Comparison of ENCODE assay signal across 1 cellular context in genomic region chr7:7808156-7808555, GRCh38.
TF ChIP-seq lines count a peak whose summit lies in the region.

No MANE protein-coding gene starts in this region.

TF ChIP-seq in K562, 482 proteins besides CTCF, POLR2A, EP300 and RAD21 (continued from another document):
- TF ChIP-seq ZNF639 (CRISPR knock-in tag; conservative IDR thresholded peaks at IDR 0.05 in 1 of 2, IDR thresholded peaks at IDR 0.05 in 1 of 2) (0 out of 4 replicates have a peak, but pooled peaks of 1 of the 2 experiments have one; percentile 26), NCOR1 (IDR thresholded peaks at IDR 0.05) (no peak), SMARCB1 (IDR thresholded peaks at IDR 0.05; ENCODE audit: insufficient read length, low read depth) (no peak), TRIM24 (IDR thresholded peaks at IDR 0.05) (no peak), HDAC8 (tag; IDR thresholded peaks at IDR 0.05) (no peak), CREB3 (tag; conservative IDR thresholded peaks at IDR 0.05; ENCODE audit: low read depth) (no peak), HDAC6 (IDR thresholded peaks at IDR 0.05; ENCODE audit: low read depth, low read length) (no peak), EP400 (IDR thresholded peaks at IDR 0.05) (no peak), GABPA (tag; conservative IDR thresholded peaks at IDR 0.05; ENCODE audit: low read depth) (no peak), E2F4 (CRISPR knock-in tag; IDR thresholded peaks at IDR 0.05; ENCODE audit: low read depth) (no peak), ZNF740 (CRISPR knock-in tag; IDR thresholded peaks at IDR 0.05) (no peak), ZNF740 (tag; IDR thresholded peaks at IDR 0.05) (no peak), CHD2 (IDR thresholded peaks at IDR 0.05; ENCODE audit: low read depth, low read length) (no peak), RAD51 (IDR thresholded peaks at IDR 0.05; ENCODE audit: borderline replicate concordance, low read depth) (no peak), XRCC4 (IDR thresholded peaks at IDR 0.05; ENCODE audit: extremely low read depth, insufficient read depth, insufficient read length) (no peak), RERE (CRISPR knock-in tag; IDR thresholded peaks at IDR 0.05; ENCODE audit: borderline replicate concordance) (no peak), SMARCA4 (IDR thresholded peaks at IDR 0.05) (0 out of 2 replicates have a peak, but pooled peaks have one; percentile 38), PHF21A (IDR thresholded peaks at IDR 0.05; ENCODE audit: borderline replicate concordance, low read depth) (no peak)
